In the genomic region with DNA sequence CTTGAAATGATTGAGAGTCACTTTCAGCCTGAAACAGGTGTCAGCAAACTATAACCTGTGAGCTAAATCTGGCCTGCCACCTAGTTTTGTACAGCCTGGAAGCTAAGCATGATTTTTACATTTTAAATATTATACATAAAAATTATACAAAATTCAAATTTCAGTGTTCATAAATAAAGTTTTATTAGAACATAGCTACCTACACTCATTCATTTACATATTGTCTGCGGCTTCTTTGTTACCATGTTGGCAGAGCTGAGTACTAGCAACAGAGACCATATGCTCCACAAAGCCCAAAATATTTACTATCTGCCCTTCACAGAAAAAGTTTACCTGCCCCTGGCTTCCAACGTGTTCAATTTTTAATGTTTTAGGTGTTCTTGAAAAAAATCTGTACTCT, we compare ENCODE assay signal across 11 cellular contexts. TPM values are rescaled to one million over a fixed set of nuclear protein-coding genes. Genes with fewer than 3 reads are reported as not detected.
"Had no signal": no experiment of that assay in that cellular context is flagged by ENCODE, and none has a peak within 500 bp of the region (broad histone marks: within the 10 kb centered on the region; RNA-seq: fewer than 3 reads in every experiment).

No MANE protein-coding gene starts in this region.

- H3K27ac ChIP-seq: GM23248 had no signal

- H3K27ac Mint-ChIP-seq: HFFc6 had no signal

- H3K9me3 Mint-ChIP-seq: HFFc6 had no signal

- H2AFZ ChIP-seq: GM23248 had no signal

- H3K4me3 ChIP-seq: GM23248, HAP-1 had no signal

- H3K9ac ChIP-seq: GM23248 had no signal

- ATAC-seq: HCT116 had no signal

- H3K4me1 ChIP-seq: HAP-1 had no signal

- H3K4me3 Mint-ChIP-seq: HFFc6 had no signal

- DNase-seq: GM23248, GOT3, H7, HFFc6, IMR-90, KBM-7 had no signal

- H3K9me3 ChIP-seq: HAP-1 had no signal

- FAIRE-seq: HTR-8/SVneo had no signal

RNA-seq across cellular contexts. Expression of gene C1orf162, which starts 8.0 kb away (rescaled TPM):
- total RNA-seq: GM23248, H4, HT-29, IMR-90 had no signal

RNA-seq across cellular contexts. Expression of gene ADORA3, which starts 37.7 kb away (rescaled TPM):
- total RNA-seq: GM23248, H4, H7, HFFc6, HT-29, IMR-90 had no signal
- polyA plus RNA-seq: GM23248, IMR-90 had no signal

RNA-seq across cellular contexts. Expression of gene TMIGD3, which starts 37.7 kb away (rescaled TPM):
- total RNA-seq: GM23248, H4, HFFc6, HT-29 had no signal
- polyA plus RNA-seq: GM23248 had no signal
